ENCODE assay signal across 11 cellular contexts in the genomic region with DNA sequence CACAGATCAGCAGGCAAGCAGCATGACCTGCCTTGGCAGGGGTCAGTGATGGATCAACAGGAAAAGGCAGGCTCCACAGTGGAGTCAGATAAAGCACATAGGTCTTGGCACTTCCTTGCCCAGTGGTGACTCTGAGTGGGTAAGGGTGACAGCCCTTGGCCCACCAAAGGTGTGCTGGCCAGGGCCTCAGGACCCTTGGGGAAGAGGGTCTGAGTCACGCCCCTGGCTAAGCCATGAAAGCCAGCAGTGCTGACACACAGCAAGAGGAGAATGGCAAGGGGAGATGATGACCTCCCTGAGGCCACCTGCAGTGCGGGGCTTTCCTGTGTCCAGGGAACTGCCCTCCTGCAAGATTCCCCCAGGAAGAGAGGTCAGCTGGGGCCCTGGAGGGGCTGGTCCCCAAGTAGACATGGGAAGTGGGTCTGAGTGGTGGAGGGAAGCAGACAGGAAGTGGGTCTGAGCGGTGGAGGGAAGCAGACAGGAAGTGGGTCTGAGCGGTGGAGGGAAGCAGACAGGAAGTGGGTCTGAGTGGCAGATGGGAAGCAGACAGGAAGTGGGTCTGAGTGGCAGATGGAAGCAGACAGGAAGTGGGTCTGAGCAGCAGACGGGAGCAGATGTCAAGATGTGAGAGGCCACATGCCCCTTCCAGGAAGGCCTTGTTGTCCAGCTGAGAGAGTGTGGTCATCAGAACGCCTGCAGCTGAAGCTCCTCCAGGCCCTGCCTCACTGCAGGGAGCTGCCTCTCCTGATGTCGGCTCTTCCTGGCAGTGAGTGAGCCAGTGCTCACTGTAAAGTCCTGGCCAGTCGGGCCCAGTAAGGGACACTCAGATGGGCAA. TPM values are rescaled to one million over a fixed set of nuclear protein-coding genes. Genes with fewer than 3 reads are reported as not detected.
DNase-seq lines count a peak whose midpoint lies in the region; ATAC-seq and TF ChIP-seq lines count a peak whose summit lies in the region.
"Had no signal": no experiment of that assay in that cellular context is flagged by ENCODE, and none has a peak within 500 bp of the region (broad histone marks: within the 10 kb centered on the region; RNA-seq: fewer than 3 reads in every experiment).

No MANE protein-coding gene starts in this region.

- H3K27ac ChIP-seq in PC-3 (ENCODE audit: low read length) = no peak overlapping the region
- H3K27ac ChIP-seq: epithelial cell of prostate had no signal

- CTCF ChIA-PET in activated CD4-positive, alpha-beta T cell treated with anti-CD3 and anti-CD28 coated beads, Interleukin-2, amount 10 ng/mL, durations not matched to agents 7 days and 5 days (lab: Charles Lee) = interaction anchor here (0.6 kb wide), 1 partner anchor 629 kb away, joined by 3 read pairs; no protein-coding TSS in a partner anchor
- CTCF ChIA-PET in PC-3 (lab: Charles Lee) = no interaction called here

- no peaks in the 10 kb centered on the region for H3K79me2 ChIP-seq in PC-3 (ENCODE audit: low read length)

- no peaks in the 10 kb centered on the region for H4K20me1 ChIP-seq in PC-3 (ENCODE audit: low read length)

- intact Hi-C loops in PC-3 (cut with micrococcal nuclease) = no loop called here

- no peaks in the 10 kb centered on the region for H3K4me1 ChIP-seq in PC-3 (ENCODE audit: insufficient read depth, low read length)

- no peak for ATAC-seq in PC-3

- DNase-seq in activated CD4-positive, alpha-beta T cell treated with anti-CD3 and anti-CD28 coated beads for 24 hours (ENCODE audit: low read depth in 2 of 2) = peak; percentile 11 to 23
- no peak for DNase-seq in activated CD4-positive, alpha-beta T cell treated with anti-CD3 and anti-CD28 coated beads for 1 hour
- DNase-seq in activated CD4-positive, alpha-beta T cell treated with anti-CD3 and anti-CD28 coated beads, Interleukin-2, amount 10 ng/mL, durations not matched to agents 7 days and 5 days = peak; percentile 39
- DNase-seq in foreskin melanocyte (peak; percentile 6), NCI-H146 (lab: John Stamatoyannopoulos, UW) (no peak), PC-3 (no peak), OCI-M1 (lab: John Stamatoyannopoulos, UW) (no peak)
- DNase-seq in stimulated activated CD8-positive, alpha-beta memory T cell treated with anti-CD3 and anti-CD28 coated beads, Interleukin-4, amount 100 ng/mL, for 48 hours = peak; percentile 37
- DNase-seq: NCI-H226 had no signal

- BruUV-seq in PC-3 (replicated peaks; lab: Mats Ljungman, UMichigan) = no TSS peak

- no peaks in the 10 kb centered on the region for H3K9me2 ChIP-seq in PC-3 (replicated peaks; ENCODE audit: low read length)

- no peak overlapping the region for H3K4me2 ChIP-seq in PC-3 (ENCODE audit: low read length)

- H3K36me3 ChIP-seq in PC-3 (ENCODE audit: low read depth, low read length) = no peaks in the 10 kb centered on the region

- POLR2A ChIA-PET in activated CD4-positive, alpha-beta T cell treated with anti-CD3 and anti-CD28 coated beads, Interleukin-2, amount 10 ng/mL, durations not matched to agents 7 days and 5 days (lab: Charles Lee) = no interaction called here
- POLR2A ChIA-PET in PC-3 (lab: Charles Lee; ENCODE audit: unreplicated experiment) = no interaction called here

- H2AFZ ChIP-seq in PC-3 (ENCODE audit: low read length) = no peak overlapping the region

- H3K9me3 Mint-ChIP-seq in activated CD4-positive, alpha-beta T cell treated with anti-CD3 and anti-CD28 coated beads, Interleukin-2, amount 10 ng/mL, durations not matched to agents 7 days and 5 days = peaks cover 21% of the 10 kb centered on the region

- H3K27ac Mint-ChIP-seq in activated CD4-positive, alpha-beta T cell treated with anti-CD3 and anti-CD28 coated beads, Interleukin-2, amount 10 ng/mL, durations not matched to agents 7 days and 5 days = peak overlapping the region; percentile 10

- no peak overlapping the region for H3K4me3 Mint-ChIP-seq in activated CD4-positive, alpha-beta T cell treated with anti-CD3 and anti-CD28 coated beads, Interleukin-2, amount 10 ng/mL, durations not matched to agents 7 days and 5 days

- H3K9ac ChIP-seq in PC-3 (ENCODE audit: low read length) = no peak overlapping the region

- peaks cover 12% of the 10 kb centered on the region for H3K36me3 Mint-ChIP-seq in activated CD4-positive, alpha-beta T cell treated with anti-CD3 and anti-CD28 coated beads, Interleukin-2, amount 10 ng/mL, durations not matched to agents 7 days and 5 days (ENCODE audit: low read depth)

- H3K27me3 Mint-ChIP-seq in activated CD4-positive, alpha-beta T cell treated with anti-CD3 and anti-CD28 coated beads, Interleukin-2, amount 10 ng/mL, durations not matched to agents 7 days and 5 days = no peaks in the 10 kb centered on the region

- H3K9me3 ChIP-seq in PC-3 (ENCODE audit: low read length) = no peaks in the 10 kb centered on the region

- H3K4me1 Mint-ChIP-seq in activated CD4-positive, alpha-beta T cell treated with anti-CD3 and anti-CD28 coated beads, Interleukin-2, amount 10 ng/mL, durations not matched to agents 7 days and 5 days = peaks cover 35% of the 10 kb centered on the region

- H3K4me3 ChIP-seq in PC-3 (ENCODE audit: low read length) = no peak overlapping the region
- H3K4me3 ChIP-seq: lung had no signal

- H3F3A ChIP-seq in PC-3 (ENCODE audit: low read length, unreplicated experiment) = no peaks in the 10 kb centered on the region

- TF ChIP-seq CTCF in PC-3 (conservative IDR thresholded peaks at IDR 0.05; ENCODE audit: low read depth, low read length) = no peak

- H3K27me3 ChIP-seq in PC-3 (ENCODE audit: low read length) = no peaks in the 10 kb centered on the region

RNA-seq across cellular contexts. Expression of a gene that starts 34.8 kb away (rescaled TPM):
- not detected for total RNA-seq in activated CD4-positive, alpha-beta T cell treated with anti-CD3 and anti-CD28 coated beads, Interleukin-2, amount 10 ng/mL, durations not matched to agents 7 days and 5 days
- total RNA-seq in PC-3 (2014; rRNA removed) = 4.9 and 5.8 TPM in 2 replicates

Comparison
In these comparisons a context has a peak if more than half of its experiments do, and no peak if none do; other contexts are left out.
1. DNase-seq: peak in activated CD4-positive, alpha-beta T cell treated with anti-CD3 and anti-CD28 coated beads for 24 hours (2 of 2), activated CD4-positive, alpha-beta T cell treated with anti-CD3 and anti-CD28 coated beads, Interleukin-2, amount 10 ng/mL, durations not matched to agents 7 days and 5 days (single experiment), foreskin melanocyte (single experiment) and stimulated activated CD8-positive, alpha-beta memory T cell treated with anti-CD3 and anti-CD28 coated beads, Interleukin-4, amount 100 ng/mL, for 48 hours (single experiment); none in activated CD4-positive, alpha-beta T cell treated with anti-CD3 and anti-CD28 coated beads for 1 hour (single experiment), NCI-H146 (single experiment), PC-3 (single experiment) and OCI-M1 (single experiment).